ENCODE assay signal across 19 cellular contexts in genomic region chr1:115199416-115200132, GRCh38.
"Had no signal": no experiment of that assay in that cellular context is flagged by ENCODE, and none has a peak within 500 bp of the region (broad histone marks: within the 10 kb centered on the region; RNA-seq: fewer than 3 reads in every experiment).

No MANE protein-coding gene starts in this region.

- FAIRE-seq: colon, TTC549 had no signal

- H3K9me3 ChIP-seq: tibial artery had no signal

- ATAC-seq: gastroesophageal sphincter; stimulated activated naive CD8-positive, alpha-beta T cell treated with anti-CD3 and anti-CD28 coated beads, Interleukin-15, Interleukin-2, amounts not matched to agents 100 U/mL and 50 U/mL, for 24 hours had no signal

- H3K36me3 ChIP-seq: gastroesophageal sphincter, tibial artery had no signal

- H3K4me3 ChIP-seq: dorsolateral prefrontal cortex, gastroesophageal sphincter, lung, tibial artery had no signal

- H3K4me3 Mint-ChIP-seq: activated B cell treated with CpG ODN at 0.5 μM for 24 hours; activated CD4-positive, alpha-beta memory T cell treated with anti-CD3 and anti-CD28 coated beads for 36 hours; activated naive CD8-positive, alpha-beta T cell treated with anti-CD3 and anti-CD28 coated beads for 36 hours; brain; nephron progenitor cell had no signal

- DNase-seq: activated B cell treated with CpG ODN at 0.5 μM for 24 hours; activated CD4-positive, alpha-beta memory T cell treated with anti-CD3 and anti-CD28 coated beads for 36 hours; activated CD4-positive, alpha-beta T cell treated with anti-CD3 and anti-CD28 coated beads for 4 hours; activated naive CD8-positive, alpha-beta T cell treated with anti-CD3 and anti-CD28 coated beads for 36 hours; activated T-cell treated with anti-CD3 and anti-CD28 coated beads for 4 hours; central memory CD4-positive, alpha-beta T cell; dorsolateral prefrontal cortex; nephron progenitor cell; nucleus accumbens; stimulated activated CD4-positive, alpha-beta T cell treated with anti-CD3 and anti-CD28 coated beads, Interleukin-2, amount 100 ng/mL, for 24 hours; stimulated activated naive CD8-positive, alpha-beta T cell treated with anti-CD3 and anti-CD28 coated beads, Interleukin-15, Interleukin-2, amounts not matched to agents 100 U/mL and 50 U/mL, for 24 hours; substantia nigra; SW 1271; tibial artery had no signal

- H3K4me1 Mint-ChIP-seq: activated B cell treated with CpG ODN at 0.5 μM for 24 hours; activated naive CD8-positive, alpha-beta T cell treated with anti-CD3 and anti-CD28 coated beads for 36 hours; nephron progenitor cell had no signal

- H3K27ac ChIP-seq: dorsolateral prefrontal cortex, gastroesophageal sphincter, tibial artery had no signal

- H3K27me3 ChIP-seq: gastroesophageal sphincter, tibial artery had no signal

- H3K27me3 Mint-ChIP-seq: brain had no signal

- H3K36me3 Mint-ChIP-seq: activated naive CD8-positive, alpha-beta T cell treated with anti-CD3 and anti-CD28 coated beads for 36 hours; brain had no signal

- H3K27ac Mint-ChIP-seq: activated B cell treated with CpG ODN at 0.5 μM for 24 hours; activated CD4-positive, alpha-beta memory T cell treated with anti-CD3 and anti-CD28 coated beads for 36 hours; activated naive CD8-positive, alpha-beta T cell treated with anti-CD3 and anti-CD28 coated beads for 36 hours; nephron progenitor cell had no signal

- H3K4me1 ChIP-seq: gastroesophageal sphincter had no signal
